ENCODE assay signal across 23 cellular contexts in the genomic region with DNA sequence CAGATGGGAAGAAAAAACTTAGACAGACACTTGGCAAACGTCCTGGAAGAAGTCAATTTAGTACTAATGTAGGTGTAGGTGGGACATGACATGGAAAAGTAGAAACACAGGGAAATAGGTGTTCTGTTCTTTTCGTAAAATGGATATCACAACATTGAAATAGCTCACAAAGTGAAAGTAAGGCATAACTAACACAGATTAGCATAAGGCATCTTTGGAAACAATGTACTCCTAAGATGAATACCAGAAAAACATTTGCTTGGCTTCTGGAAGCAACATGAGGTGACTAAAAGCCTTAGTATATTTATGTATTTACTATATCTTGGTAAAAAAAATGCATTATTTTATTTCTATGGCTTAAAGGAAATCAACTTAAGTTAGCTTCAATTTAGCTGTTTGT.
DNase-seq lines count a peak whose midpoint lies in the region; ATAC-seq and TF ChIP-seq lines count a peak whose summit lies in the region.
"Had no signal": no experiment of that assay in that cellular context is flagged by ENCODE, and none has a peak within 500 bp of the region (broad histone marks: within the 10 kb centered on the region; RNA-seq: fewer than 3 reads in every experiment).

No MANE protein-coding gene starts in this region.

- no TSS peak for BruUV-seq in MCF 10A (replicated peaks; lab: Mats Ljungman, UMichigan)

- H3K27me3 ChIP-seq in breast epithelium (no peaks in the 10 kb centered on the region), ovary (no peaks in the 10 kb centered on the region), vagina (no peaks in the 10 kb centered on the region)

- intact Hi-C loops in breast epithelium (cut with DNase I; ENCODE audit: low total_unique reads) (no loop called here), MCF 10A (cut with micrococcal nuclease) (no loop called here), ovary (cut with DNase I) (no loop called here), vagina (cut with DNase I) (no loop called here)

- H3K9me3 ChIP-seq in breast epithelium (peaks cover 0 to 15% of the 10 kb centered on the region in 2 donors), ovary (no peaks in the 10 kb centered on the region), vagina (peaks cover 3% of the 10 kb centered on the region)

- H3K36me3 ChIP-seq in breast epithelium = no peaks in the 10 kb centered on the region
- no peaks in the 10 kb centered on the region for H3K36me3 ChIP-seq in ovary
- no peaks in the 10 kb centered on the region for H3K36me3 ChIP-seq in vagina
- H3K36me3 ChIP-seq: left ventricle myocardium inferior, WERI-Rb-1 had no signal

- H3K27me3 Mint-ChIP-seq in MCF 10A (ENCODE audit: insufficient read depth, unreplicated experiment) = no peaks in the 10 kb centered on the region

- no peak for TF ChIP-seq EP300 in ovary (IDR thresholded peaks at IDR 0.05)

- TF ChIP-seq CTCF in breast epithelium (IDR thresholded peaks at IDR 0.05) (no peak), MCF 10A (IDR thresholded peaks at IDR 0.05; ENCODE audit: unreplicated experiment) (no peak), ovary (IDR thresholded peaks at IDR 0.05) (no peak), vagina (IDR thresholded peaks at IDR 0.05) (no peak)

- no peak for TF ChIP-seq POLR2A in breast epithelium (IDR thresholded peaks at IDR 0.05)
- TF ChIP-seq POLR2A in ovary (IDR thresholded peaks at IDR 0.05) = no peak
- no peak for TF ChIP-seq POLR2A in vagina (IDR thresholded peaks at IDR 0.05)
- no peak for TF ChIP-seq POLR2A in GM18505 (IDR thresholded peaks at IDR 0.05; ENCODE audit: borderline replicate concordance, extremely low read depth, insufficient read depth, insufficient read length)

- POLR2A ChIA-PET in MCF 10A (lab: Yijun Ruan, JAX) = interaction anchor here (1.4 kb wide), 1 partner anchor 9 kb away, joined by 3 read pairs; no protein-coding TSS in a partner anchor

- peak overlapping the region; percentile 18 to 59 (median 20) for H3K4me3 ChIP-seq in breast epithelium
- peak overlapping the region; percentile 19 for H3K4me3 ChIP-seq in ovary
- H3K4me3 ChIP-seq in vagina = peak overlapping the region; percentile 25 to 33
- H3K4me3 ChIP-seq: left ventricle myocardium inferior had no signal

- H3K27ac ChIP-seq in breast epithelium (peak overlapping the region; percentile 43 to 78), cingulate gyrus (ENCODE audit: low read depth, low read length) (peak overlapping the region; percentile 47), ovary (peak overlapping the region in 1 of 2 donors; percentile 22), vagina (peak overlapping the region; percentile 89)
- H3K27ac ChIP-seq: left ventricle myocardium inferior had no signal

- H3K4me1 ChIP-seq in breast epithelium = no peaks in the 10 kb centered on the region
- peaks cover 2% of the 10 kb centered on the region for H3K4me1 ChIP-seq in ovary (ENCODE audit: insufficient read depth)
- peaks cover 38% of the 10 kb centered on the region for H3K4me1 ChIP-seq in vagina
- H3K4me1 ChIP-seq: left ventricle myocardium inferior had no signal

- DNase-seq in breast epithelium (ENCODE audit: low spot score in 2 of 2) (no peak), MCF 10A (ENCODE audit: unreplicated experiment) (no peak), ovary (no peak), vagina (ENCODE audit: extremely low spot score in 2 of 2) (no peak), SIG-M5 (lab: John Stamatoyannopoulos, UW) (no peak)
- DNase-seq in activated CD4-positive, alpha-beta T cell treated with anti-CD3 and anti-CD28 coated beads for 4 hours = no peak
- DNase-seq: activated CD4-positive, alpha-beta T cell treated with anti-CD3 and anti-CD28 coated beads, Interleukin-2, amount 50 U/mL, for 48 hours; activated T-cell treated with anti-CD3 and anti-CD28 coated beads for 4 hours; DMS79; effector CD8-positive, alpha-beta T cell; left ventricle myocardium inferior; NCI-H2029; NCI-H510A; nucleus accumbens; T-helper 17 cell had no signal

- H3K4me3 Mint-ChIP-seq in MCF 10A (ENCODE audit: unreplicated experiment) = no peak overlapping the region
- H3K4me3 Mint-ChIP-seq: central memory CD8-positive, alpha-beta T cell; stimulated activated naive CD8-positive, alpha-beta T cell treated with anti-CD3 and anti-CD28 coated beads, Interleukin-15, Interleukin-2, amounts not matched to agents 100 ng/mL and 50 ng/mL, for 24 hours; T-helper 17 cell had no signal

- peaks cover 4% of the 10 kb centered on the region for H3K4me1 Mint-ChIP-seq in MCF 10A (ENCODE audit: insufficient read depth, unreplicated experiment)
- H3K4me1 Mint-ChIP-seq: central memory CD8-positive, alpha-beta T cell had no signal

- no peaks in the 10 kb centered on the region for H3K36me3 Mint-ChIP-seq in MCF 10A (ENCODE audit: insufficient read depth, unreplicated experiment)

- no peaks in the 10 kb centered on the region for H3K9me3 Mint-ChIP-seq in MCF 10A (ENCODE audit: unreplicated experiment)

- WGBS in ovary, 3 donors = 17 to 31% (median 27%) methylated on average over 2 of the region's 2 CpGs

- ATAC-seq in GM18505 (IDR thresholded peaks at IDR 0.05; ENCODE audit: unreplicated experiment) = no peak
- ATAC-seq: esophagus mucosa, HCT116, Right ventricle myocardium inferior, T-helper 17 cell had no signal

- CTCF ChIA-PET in MCF 10A (lab: Yijun Ruan, JAX) = interaction anchor here (0.6 to 1.3 kb wide), 3 partner anchors 13 to 278 kb away, joined by 3 to 6 read pairs (median 4); no protein-coding TSS in a partner anchor

- H3K27ac Mint-ChIP-seq in MCF 10A (ENCODE audit: low read depth, unreplicated experiment) = no peak overlapping the region
- H3K27ac Mint-ChIP-seq: stimulated activated naive CD8-positive, alpha-beta T cell treated with anti-CD3 and anti-CD28 coated beads, Interleukin-15, Interleukin-2, amounts not matched to agents 100 ng/mL and 50 ng/mL, for 24 hours; T-helper 17 cell had no signal
